In genomic region chr10:33329178-33329577, GRCh38 we compare ENCODE assay signal across 20 cellular contexts. TPM values are rescaled to one million over a fixed set of nuclear protein-coding genes. Genes with fewer than 3 reads are reported as not detected.
A peak's percentile ranks its signal among the peaks of the same experiment; 100 is the strongest.
DNase-seq lines count a peak whose midpoint lies in the region; ATAC-seq and TF ChIP-seq lines count a peak whose summit lies in the region.
"Had no signal": no experiment of that assay in that cellular context is flagged by ENCODE, and none has a peak within 500 bp of the region (broad histone marks: within the 10 kb centered on the region; RNA-seq: fewer than 3 reads in every experiment).

No MANE protein-coding gene starts in this region.

- POLR2A ChIA-PET in MCF 10A (lab: Yijun Ruan, JAX) = no interaction called here

- no peak overlapping the region for H2AFZ ChIP-seq in mammary epithelial cell (ENCODE audit: low read depth, low read length)
- no peak overlapping the region for H2AFZ ChIP-seq in fibroblast of lung (ENCODE audit: low read length)

- H3K4me3 Mint-ChIP-seq in MCF 10A (ENCODE audit: unreplicated experiment) = no peak overlapping the region
- H3K4me3 Mint-ChIP-seq: activated CD4-positive, alpha-beta T cell treated with anti-CD3 and anti-CD28 coated beads, Interleukin-2, amount 10 ng/mL, durations not matched to agents 7 days and 5 days; activated naive CD8-positive, alpha-beta T cell treated with anti-CD3 and anti-CD28 coated beads, Interleukin-2, amount 50 U/mL, for 24 hours; T-helper 17 cell had no signal

- in situ Hi-C loops in mammary epithelial cell (cut with MboI; ENCODE audit: low sequenced_read_pairs in 2 of 2) (loop anchor here (10.0 to 25.0 kb wide), 3 partner anchors 583 to 1326 kb away; no protein-coding TSS in a partner anchor), gastrocnemius medialis (cut with MboI; ENCODE audit: low sequenced_read_pairs in 4 of 4) (loop anchor here in 2 of 4 donors (10.0 kb wide), 2 partner anchors 1306 to 1316 kb away; no protein-coding TSS in a partner anchor)

- ATAC-seq in gastrocnemius medialis = no peak
- ATAC-seq: activated naive CD8-positive, alpha-beta T cell treated with anti-CD3 and anti-CD28 coated beads, Interleukin-2, amount 50 U/mL, for 24 hours; left colon; mucosa of descending colon; T-helper 17 cell had no signal

- WGBS in mammary epithelial cell (ENCODE audit: low coverage, missing lambda C conversion rate) = 97% methylated on average over 2 of the region's 2 CpGs

- no peaks in the 10 kb centered on the region for H3K9me3 Mint-ChIP-seq in MCF 10A (ENCODE audit: unreplicated experiment)
- H3K9me3 Mint-ChIP-seq: activated CD4-positive, alpha-beta T cell treated with anti-CD3 and anti-CD28 coated beads, Interleukin-2, amount 10 ng/mL, durations not matched to agents 7 days and 5 days; activated naive CD8-positive, alpha-beta T cell treated with anti-CD3 and anti-CD28 coated beads, Interleukin-2, amount 50 U/mL, for 24 hours had no signal

- H3K4me2 ChIP-seq in mammary epithelial cell (ENCODE audit: insufficient read depth, low read depth, low read length) = peak overlapping the region; percentile 65
- peak overlapping the region; percentile 85 for H3K4me2 ChIP-seq in fibroblast of lung (ENCODE audit: extremely low read depth, insufficient read depth, low read length)

- H3K36me3 ChIP-seq in mammary epithelial cell (ENCODE audit: insufficient read depth, low read length) (peaks cover 49% of the 10 kb centered on the region), fibroblast of lung (ENCODE audit: control insufficient read depth, insufficient read depth, low read length) (peaks cover 14% of the 10 kb centered on the region), gastrocnemius medialis (no peaks in the 10 kb centered on the region)
- H3K36me3 ChIP-seq: MG63 had no signal

- H3K4me3 ChIP-seq in mammary epithelial cell (replicated peaks in 1 of 3; ENCODE audit: insufficient read depth in 1 of 3, low read depth in 2 of 3, low read length in 3 of 3) (no peak overlapping the region), fibroblast of lung (replicated peaks in 1 of 4; ENCODE audit: control extremely low read depth in 1 of 4, insufficient read depth in 1 of 4, low read depth in 3 of 4, low read length in 4 of 4) (peak overlapping the region; percentile 16 to 96 (median 78)), gastrocnemius medialis (peak overlapping the region in 1 of 4 donors; percentile 86)
- H3K4me3 ChIP-seq: MG63, mucosa of descending colon, SJCRH30 had no signal

- dilution Hi-C loops in mammary epithelial cell (cut with HindIII; ENCODE audit: low sequenced_read_pairs) = no loop called here

- no peak for DNase-seq in mammary epithelial cell
- no peak for DNase-seq in MCF 10A (ENCODE audit: unreplicated experiment)
- DNase-seq in NCI-H774 (lab: John Stamatoyannopoulos, UW) = peak; percentile 40
- no peak for DNase-seq in fibroblast of lung (ENCODE audit: low read depth in 2 of 2)
- no peak for DNase-seq in gastrocnemius medialis
- no peak for DNase-seq in NCI-H2081 treated with DMSO at 0.1 percent for 48 hours (lab: John Stamatoyannopoulos, UW)
- DNase-seq in AG20443 (ENCODE audit: low spot score) = no peak
- DNase-seq in occipital lobe (lab: John Stamatoyannopoulos, UW) = no peak
- DNase-seq: activated CD4-positive, alpha-beta T cell treated with anti-CD3 and anti-CD28 coated beads, Interleukin-2, amount 10 ng/mL, durations not matched to agents 7 days and 5 days; activated naive CD8-positive, alpha-beta T cell treated with anti-CD3 and anti-CD28 coated beads, Interleukin-2, amount 50 U/mL, for 24 hours; cortex of kidney; IMR-90; left colon; MG63; mucosa of descending colon; NCI-H1436 treated with DMSO at 0.1 percent for 48 hours; NCI-H2171 treated with DMSO at 0.1 percent for 48 hours; SJCRH30; T-helper 17 cell had no signal

- H3K27me3 ChIP-seq in mammary epithelial cell (ENCODE audit: insufficient read depth, low read length) (no peaks in the 10 kb centered on the region), fibroblast of lung (ENCODE audit: control insufficient read depth, insufficient read depth, low read length) (no peaks in the 10 kb centered on the region), gastrocnemius medialis (no peaks in the 10 kb centered on the region)
- H3K27me3 ChIP-seq: MG63, SJCRH30 had no signal

- BruUV-seq in mammary epithelial cell (replicated peaks; lab: Mats Ljungman, UMichigan) (no TSS peak), MCF 10A (replicated peaks; lab: Mats Ljungman, UMichigan) (no TSS peak)

- H3K9me3 ChIP-seq in mammary epithelial cell (replicated peaks; ENCODE audit: insufficient read depth, low read length) (no peaks in the 10 kb centered on the region), fibroblast of lung (ENCODE audit: control insufficient read depth, insufficient read depth, low read depth, low read length) (no peaks in the 10 kb centered on the region), gastrocnemius medialis (no peaks in the 10 kb centered on the region)
- H3K9me3 ChIP-seq: MG63, mucosa of descending colon had no signal

- no peaks in the 10 kb centered on the region for H4K20me1 ChIP-seq in mammary epithelial cell (ENCODE audit: insufficient read depth, low read length)
- H4K20me1 ChIP-seq in fibroblast of lung (ENCODE audit: control insufficient read depth, extremely low read depth, insufficient read depth, low read length) = no peaks in the 10 kb centered on the region

- no peak overlapping the region for H3K27ac Mint-ChIP-seq in MCF 10A (ENCODE audit: low read depth, unreplicated experiment)
- H3K27ac Mint-ChIP-seq: activated CD4-positive, alpha-beta T cell treated with anti-CD3 and anti-CD28 coated beads, Interleukin-2, amount 10 ng/mL, durations not matched to agents 7 days and 5 days; activated naive CD8-positive, alpha-beta T cell treated with anti-CD3 and anti-CD28 coated beads, Interleukin-2, amount 50 U/mL, for 24 hours; T-helper 17 cell had no signal

- intact Hi-C loops in mammary epithelial cell (cut with micrococcal nuclease) (loop anchor here (10.0 kb wide), 1 partner anchor 534 kb away; no protein-coding TSS in a partner anchor), MCF 10A (cut with micrococcal nuclease) (no loop called here), gastrocnemius medialis (cut with DNase I; ENCODE audit: low total_unique reads) (no loop called here)

- CTCF ChIA-PET in mammary epithelial cell (lab: Charles Lee; ENCODE audit: low non-redundant PET) = no interaction called here
- CTCF ChIA-PET in MCF 10A (lab: Yijun Ruan, JAX) = interaction anchor here (0.6 to 1.1 kb wide), 3 partner anchors 136 to 1304 kb away, joined by 3 read pairs; no protein-coding TSS in a partner anchor

- no peak for TF ChIP-seq CTCF in mammary epithelial cell (conservative IDR thresholded peaks at IDR 0.05 in 1 of 2, IDR thresholded peaks at IDR 0.05 in 1 of 2; ENCODE audit: extremely low read depth in 1 of 2, insufficient read depth in 1 of 2, low read depth in 1 of 2, low read length in 2 of 2)
- no peak for TF ChIP-seq CTCF in MCF 10A (IDR thresholded peaks at IDR 0.05; ENCODE audit: unreplicated experiment)
- no peak for TF ChIP-seq CTCF in fibroblast of lung (conservative IDR thresholded peaks at IDR 0.05 in 1 of 2, IDR thresholded peaks at IDR 0.05 in 1 of 2; ENCODE audit: low read depth in 1 of 2, low read length in 2 of 2)
- no peak for TF ChIP-seq CTCF in gastrocnemius medialis (IDR thresholded peaks at IDR 0.05 in 4 of 5, conservative IDR thresholded peaks at IDR 0.05 in 1 of 5)

- peaks cover 41% of the 10 kb centered on the region for H3K4me1 Mint-ChIP-seq in MCF 10A (ENCODE audit: insufficient read depth, unreplicated experiment)

- H3K4me1 ChIP-seq in mammary epithelial cell (ENCODE audit: insufficient read depth, low read length) (peaks cover 39% of the 10 kb centered on the region), fibroblast of lung (ENCODE audit: control insufficient read depth, extremely low read depth, insufficient read depth, low read length) (peaks cover 2% of the 10 kb centered on the region), gastrocnemius medialis (peaks cover 71 to 80% of the 10 kb centered on the region in 2 donors)

- no peak for TF ChIP-seq POLR2A in gastrocnemius medialis (IDR thresholded peaks at IDR 0.05)

- H3K79me2 ChIP-seq in mammary epithelial cell (ENCODE audit: insufficient read depth, low read length) (peaks cover 100% of the 10 kb centered on the region), fibroblast of lung (ENCODE audit: control insufficient read depth, insufficient read depth, low read length) (peaks cover 100% of the 10 kb centered on the region)

- H3K36me3 Mint-ChIP-seq in MCF 10A (ENCODE audit: insufficient read depth, unreplicated experiment) = peaks cover 14% of the 10 kb centered on the region

- no peaks in the 10 kb centered on the region for H3K27me3 Mint-ChIP-seq in MCF 10A (ENCODE audit: insufficient read depth, unreplicated experiment)

- H3K9ac ChIP-seq in mammary epithelial cell (ENCODE audit: insufficient read depth, low read length) = no peak overlapping the region
- H3K9ac ChIP-seq in fibroblast of lung (ENCODE audit: insufficient read depth, low read length) = no peak overlapping the region

- H3K27ac ChIP-seq in mammary epithelial cell (ENCODE audit: insufficient read depth, low read depth, low read length) (no peak overlapping the region), fibroblast of lung (ENCODE audit: insufficient read depth, low read length) (no peak overlapping the region), gastrocnemius medialis (peak overlapping the region; percentile 22 to 94 (median 93))
- H3K27ac ChIP-seq: C4-2B, SJCRH30 had no signal

RNA-seq across cellular contexts. Expression of gene NRP1, which starts 5.3 kb away (rescaled TPM):
- 100 to 1,000 TPM in 1 of 2 donors, 10 to 100 TPM in 1; 40.2 to 226 TPM for total RNA-seq in mammary epithelial cell
- polyA plus RNA-seq in mammary epithelial cell = 81.4 TPM
- 253 TPM for polyA minus RNA-seq in mammary epithelial cell
- 66.6 and 117 TPM in 2 replicates for total RNA-seq in MCF 10A (2022)
- 362 and 373 TPM in 2 replicates for total RNA-seq in fibroblast of lung
- polyA plus RNA-seq in fibroblast of lung = 187 and 307 TPM in 2 replicates
- 195 and 285 TPM in 2 replicates for polyA plus RNA-seq in fibroblast of lung (2012)
- polyA minus RNA-seq in fibroblast of lung (ENCODE audit: low replicate concordance) = 203 and 273 TPM in 2 replicates
- 10 to 100 TPM; 20.4 to 29.0 (median 22.1) TPM for total RNA-seq in gastrocnemius medialis
- 91.9 TPM for total RNA-seq in occipital lobe

Comparison
In these comparisons a context has a peak if more than half of its experiments do, and no peak if none do; other contexts are left out.
1. H3K27ac ChIP-seq: peak in gastrocnemius medialis (4 of 4); none in mammary epithelial cell (single experiment) and fibroblast of lung (single experiment).
2. H3K4me3 ChIP-seq: peak in fibroblast of lung (4 of 4); none in mammary epithelial cell (0 of 3).